8 cellular contexts compared by ENCODE assay signal in the genomic region with DNA sequence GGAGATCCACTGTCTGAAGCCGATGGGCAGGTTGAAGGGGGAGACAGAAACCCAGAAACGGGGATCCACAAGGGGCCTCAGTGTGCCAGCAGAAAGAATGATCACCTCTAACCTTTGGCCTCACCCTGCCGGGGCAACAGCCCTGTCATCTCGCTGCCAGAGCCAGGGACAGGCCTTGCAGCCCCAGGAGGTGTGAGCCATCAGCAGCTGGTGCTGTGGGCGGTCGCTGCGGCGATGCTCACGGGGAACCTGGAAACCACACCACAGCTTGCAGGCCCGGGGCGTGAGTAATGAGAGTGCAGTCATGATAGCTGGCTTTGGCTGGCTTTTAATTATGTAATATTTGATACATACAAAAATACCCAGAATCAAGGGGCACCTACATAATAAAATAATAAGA. TPM values are rescaled to one million over a fixed set of nuclear protein-coding genes. Genes with fewer than 3 reads are reported as not detected.
DNase-seq lines count a peak whose midpoint lies in the region; ATAC-seq, FAIRE-seq and TF ChIP-seq lines count a peak whose summit lies in the region.

No MANE protein-coding gene starts in this region.

- no peak for TF ChIP-seq CTCF in keratinocyte (optimal IDR thresholded peaks at IDR 0.05 in 1 of 3, IDR thresholded peaks at IDR 0.05 in 1 of 3, conservative IDR thresholded peaks at IDR 0.05 in 1 of 3; ENCODE audit: extremely low read depth in 1 of 3, insufficient read depth in 2 of 3, low read length in 3 of 3)

- no peak overlapping the region for H2AFZ ChIP-seq in keratinocyte (ENCODE audit: control insufficient read depth, low read length)

- H3K27me3 ChIP-seq in MG63: no peaks in the 10 kb centered on the region
- no peaks in the 10 kb centered on the region for H3K27me3 ChIP-seq in keratinocyte (ENCODE audit: control insufficient read depth, extremely low read depth, insufficient read depth, low read length)

- H3K9me1 ChIP-seq in keratinocyte (ENCODE audit: control insufficient read depth, extremely low read depth, insufficient read depth, low read length): no peaks in the 10 kb centered on the region

- ATAC-seq in GM19372 (IDR thresholded peaks at IDR 0.05; ENCODE audit: low read depth, unreplicated experiment) (peak; percentile 69), GM19467 (IDR thresholded peaks at IDR 0.05; ENCODE audit: unreplicated experiment) (no peak), GM21447 (IDR thresholded peaks at IDR 0.05; ENCODE audit: unreplicated experiment) (no peak)
- ATAC-seq in stimulated activated naive CD8-positive, alpha-beta T cell treated with anti-CD3 and anti-CD28 coated beads, Interleukin-15, Interleukin-2, amounts not matched to agents 100 U/mL and 50 U/mL, for 24 hours: peak; percentile 92

- peak; percentile 91 for FAIRE-seq in keratinocyte (lab: Jason Lieb, UNC)

- H3K36me3 ChIP-seq in MG63: no peaks in the 10 kb centered on the region
- H3K36me3 ChIP-seq in keratinocyte (ENCODE audit: control insufficient read depth in 2 of 2, extremely low read depth in 1 of 2, insufficient read depth in 2 of 2, low read length in 2 of 2): no peaks in the 10 kb centered on the region

- H3K4me2 ChIP-seq in keratinocyte (ENCODE audit: control insufficient read depth, extremely low read depth, insufficient read depth, low read depth, low read length): no peak overlapping the region

- dilution Hi-C loops in keratinocyte (cut with MboI; ENCODE audit: extremely low pct_ligation_motif_present, low sequenced_read_pairs): no loop called here

- peaks cover 2% of the 10 kb centered on the region; the same call in 1 of the 2 replicates for H3K9me3 ChIP-seq in MG63
- no peaks in the 10 kb centered on the region for H3K9me3 ChIP-seq in keratinocyte (ENCODE audit: control insufficient read depth, low read depth, low read length)

- H3K4me1 ChIP-seq in keratinocyte (ENCODE audit: control insufficient read depth, extremely low read depth, insufficient read depth, low read length): peaks cover 10% of the 10 kb centered on the region

- H3K9ac ChIP-seq in keratinocyte (ENCODE audit: control insufficient read depth, extremely low read depth, insufficient read depth, low read length): no peak overlapping the region

- H3K4me3 ChIP-seq in MG63 (no peak overlapping the region), keratinocyte (ENCODE audit: control insufficient read depth in 2 of 3, extremely low read depth in 1 of 3, insufficient read depth in 2 of 3, low read depth in 1 of 3, low read length in 3 of 3) (no peak overlapping the region)

- peak; percentile 81 for DNase-seq in A172 (ENCODE audit: low spot score)
- DNase-seq in MG63: peak; percentile 76
- peak; percentile 46 for DNase-seq in activated CD8-positive, alpha-beta memory T cell treated with anti-CD3 and anti-CD28 coated beads, Interleukin-2, amount 50 U/mL, for 24 hours (ENCODE audit: extremely low read depth)
- peak; percentile 23 for DNase-seq in keratinocyte (ENCODE audit: low read depth, low spot score)
- peak; percentile 79 for DNase-seq in stimulated activated naive CD8-positive, alpha-beta T cell treated with anti-CD3 and anti-CD28 coated beads, Interleukin-15, Interleukin-2, amounts not matched to agents 100 U/mL and 50 U/mL, for 24 hours

- H3K27ac ChIP-seq in keratinocyte (ENCODE audit: control insufficient read depth, insufficient read depth, low read length): no peak overlapping the region

- H4K20me1 ChIP-seq in keratinocyte (ENCODE audit: control insufficient read depth, extremely low read depth, insufficient read depth, low read length): no peaks in the 10 kb centered on the region

- no peaks in the 10 kb centered on the region for H3K79me2 ChIP-seq in keratinocyte (ENCODE audit: control insufficient read depth, insufficient read depth, low read length)

RNA-seq across cellular contexts. Expression of a gene that starts 4.7 kb away (rescaled TPM):
- 40.2 and 49.0 TPM in 2 replicates for total RNA-seq in A172 (2014; rRNA removed; shearing (Covaris generic))
- total RNA-seq in MG63 (2014; rRNA removed; shearing (Covaris generic); ENCODE audit: low replicate concordance): 25.4 and 30.0 TPM in 2 replicates
- 15.1 to 42.2 TPM (median 21.4 TPM) in 3 replicates for polyA plus RNA-seq in keratinocyte
- 15.9 TPM for polyA plus RNA-seq in keratinocyte (2011; ENCODE audit: low read depth)
- 36.9 and 45.8 TPM in 2 replicates for polyA plus RNA-seq in keratinocyte (2011; cell fraction: cytosol; rRNA removed)
- polyA plus RNA-seq in keratinocyte (2011; cell fraction: nucleus; rRNA removed): 22.8 and 32.2 TPM in 2 replicates
- 15.3 and 31.8 TPM in 2 replicates for polyA plus RNA-seq in keratinocyte (2012; ENCODE audit: low replicate concordance)
- polyA minus RNA-seq in keratinocyte: 53.7 to 71.5 TPM (median 57.7 TPM) in 3 replicates
- 68.7 TPM for polyA minus RNA-seq in keratinocyte (2011; cell fraction: cytosol; rRNA and poly(A)+ RNA removed)
- polyA minus RNA-seq in keratinocyte (2011; cell fraction: nucleus; rRNA and poly(A)+ RNA removed): 20.9 and 50.6 TPM in 2 replicates

Comparison
In these comparisons a context has a peak if more than half of its experiments do, and no peak if none do; other contexts are left out.
1. DNase-seq: peak in every context shown above with its lines; median percentile 81 in A172; 79 in stimulated activated naive CD8-positive, alpha-beta T cell treated with anti-CD3 and anti-CD28 coated beads, Interleukin-15, Interleukin-2, amounts not matched to agents 100 U/mL and 50 U/mL, for 24 hours; 76 in MG63; 46 in activated CD8-positive, alpha-beta memory T cell treated with anti-CD3 and anti-CD28 coated beads, Interleukin-2, amount 50 U/mL, for 24 hours; 23 in keratinocyte.
2. ATAC-seq: peak in GM19372 (single experiment) and stimulated activated naive CD8-positive, alpha-beta T cell treated with anti-CD3 and anti-CD28 coated beads, Interleukin-15, Interleukin-2, amounts not matched to agents 100 U/mL and 50 U/mL, for 24 hours (single experiment); none in GM19467 (single experiment) and GM21447 (single experiment).